19 cellular contexts compared by ENCODE assay signal in the genomic region with DNA sequence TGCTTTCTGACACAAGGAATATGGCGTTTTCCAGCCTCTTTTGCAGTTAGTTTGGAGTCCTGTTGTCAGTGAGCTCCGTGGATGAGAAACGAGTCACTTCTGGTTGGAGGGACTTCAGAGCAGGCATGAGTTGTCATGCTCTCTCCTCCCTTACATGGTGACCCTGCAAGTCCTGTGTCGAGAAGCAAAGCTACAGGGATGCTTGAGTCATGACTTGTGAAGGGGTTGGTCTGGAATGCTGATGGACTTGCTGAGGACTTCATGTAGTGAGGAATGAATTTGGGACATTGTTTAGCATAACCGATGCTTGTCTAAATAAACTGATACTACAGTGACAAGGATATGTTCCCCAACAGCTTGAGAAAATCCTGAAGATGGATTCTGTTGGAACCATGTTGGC.
DNase-seq lines count a peak whose midpoint lies in the region; ATAC-seq, FAIRE-seq and TF ChIP-seq lines count a peak whose summit lies in the region.
"Had no signal": no experiment of that assay in that cellular context is flagged by ENCODE, and none has a peak within 500 bp of the region (broad histone marks: within the 10 kb centered on the region; RNA-seq: fewer than 3 reads in every experiment).

No MANE protein-coding gene starts in this region.

- no peak for TF ChIP-seq EP300 in H1 (IDR thresholded peaks at IDR 0.05; ENCODE audit: borderline replicate concordance in 1 of 2, low read depth in 2 of 2, low read length in 2 of 2)

- H4K5ac ChIP-seq in IMR-90 (ENCODE audit: low read depth, low read length), result no peak overlapping the region
- no peak overlapping the region for H4K5ac ChIP-seq in H1 (ENCODE audit: insufficient read length, low read depth, low read length)

- H2BK5ac ChIP-seq in IMR-90 (ENCODE audit: low read depth, low read length, poor library complexity, severe bottlenecking), result no peak overlapping the region
- no peak overlapping the region for H2BK5ac ChIP-seq in H1 (ENCODE audit: low read depth, low read length)

- no peak overlapping the region for H3K9ac ChIP-seq in IMR-90 (ENCODE audit: low read depth, low read length)
- H3K9ac ChIP-seq in H1 (replicated peaks in 1 of 4; ENCODE audit: extremely low read depth in 1 of 4, low read depth in 3 of 4, low read length in 3 of 4), result no peak overlapping the region
- H3K9ac ChIP-seq: BLaER1 treated with 17β-estradiol and CSF1 and Interleukin-3, amounts not matched to agents 10 nM and 100 nM; GM23248 had no signal

- H4K8ac ChIP-seq in IMR-90 (ENCODE audit: low read depth in 2 of 2, low read length in 2 of 2) (no peak overlapping the region), H1 (ENCODE audit: extremely low read depth, insufficient read depth, low read length) (no peak overlapping the region)

- DNase-seq in IMR-90, result no peak
- DNase-seq in H1 (ENCODE audit: low read depth in 1 of 2, low spot score in 2 of 2), result no peak
- DNase-seq in foreskin keratinocyte, result peak; percentile 2 to 11
- no peak for DNase-seq in urothelium cell line (ENCODE audit: low spot score)
- DNase-seq in NCI-H446 (lab: John Stamatoyannopoulos, UW), result no peak
- no peak for DNase-seq in hepatic stellate cell (ENCODE audit: low spot score)
- DNase-seq in sciatic nerve (ENCODE audit: low spot score), result no peak
- DNase-seq: 8988T; Calu3; CD8-positive, alpha-beta T cell; DMS79 treated with DMSO at 0.1 percent for 48 hours; EL; GM23248; HFFc6 had no signal

- ATAC-seq in IMR-90 (ENCODE audit: low read depth) (no peak), foreskin keratinocyte (no peak), sciatic nerve (no peak)
- ATAC-seq: CD8-positive, alpha-beta T cell; GM12878; HCT116; HepG2 had no signal

- H4K91ac ChIP-seq in IMR-90 (ENCODE audit: insufficient read depth, low read depth, low read length) (no peak overlapping the region), H1 (replicated peaks; ENCODE audit: insufficient read length, low read length) (no peak overlapping the region)

- H3K4me1 ChIP-seq in IMR-90 (ENCODE audit: control insufficient read depth, insufficient read depth, low read length) (no peaks in the 10 kb centered on the region), H1 (replicated peaks in 1 of 4; ENCODE audit: control insufficient read depth in 3 of 4, insufficient read depth in 4 of 4, low read length in 3 of 4) (peaks cover 0 to 3% (median 0%) of the 10 kb centered on the region in 4 experiments; a peak in 1 of 7 replicates), foreskin keratinocyte (no peaks in the 10 kb centered on the region)
- H3K4me1 ChIP-seq: BLaER1 treated with 17β-estradiol and CSF1 and Interleukin-3, amounts not matched to agents 10 nM and 100 nM had no signal

- 0% methylated on average over 1 of the region's 5 CpGs; no CpG with 5 or more reads in 1 of the 2 experiments for WGBS in IMR-90 (ENCODE audit: extremely low coverage in 2 of 2, insufficient read length in 1 of 2), 2 experiments
- WGBS in H1 (ENCODE audit: extremely low coverage in 1 of 2, insufficient coverage in 1 of 2, insufficient read length in 1 of 2, insufficient replicate concordance in 2 of 2, low coverage in 1 of 2, low lambda C conversion rate in 2 of 2, missing lambda C conversion rate in 1 of 2), 2 experiments, result 92% methylated on average over 5 of the region's 5 CpGs; no CpG with 5 or more reads in 1 of the 2 experiments

- H3K79me1 ChIP-seq in IMR-90 (ENCODE audit: low read depth in 1 of 2, low read length in 2 of 2) (no peaks in the 10 kb centered on the region), H1 (ENCODE audit: low read depth, low read length) (no peaks in the 10 kb centered on the region)

- no peak overlapping the region for H3K27ac ChIP-seq in IMR-90 (ENCODE audit: insufficient read depth, low read length)
- no peak overlapping the region for H3K27ac ChIP-seq in H1 (ENCODE audit: low read depth, low read length)
- no peak overlapping the region for H3K27ac ChIP-seq in foreskin keratinocyte
- H3K27ac ChIP-seq: BLaER1 treated with 17β-estradiol and CSF1 and Interleukin-3, amounts not matched to agents 10 nM and 100 nM; GM23248 had no signal

- no peak for TF ChIP-seq POLR2A in IMR-90 (IDR thresholded peaks at IDR 0.05; ENCODE audit: low read depth, low read length)
- no peak for TF ChIP-seq POLR2A in H1 (IDR thresholded peaks at IDR 0.05; ENCODE audit: control extremely low read depth in 1 of 2, low read depth in 2 of 2, low read length in 2 of 2)

- in situ Hi-C loops in IMR-90 (cut with MboI; ENCODE audit: low sequenced_read_pairs), result no loop called here

- H2BK120ac ChIP-seq in IMR-90 (ENCODE audit: low read depth, low read length) (no peak overlapping the region), H1 (replicated peaks; ENCODE audit: low read depth, low read length) (no peak overlapping the region)

- no peak overlapping the region for H2BK12ac ChIP-seq in H1 (ENCODE audit: low read depth, low read length)

- H3K56ac ChIP-seq in IMR-90 (ENCODE audit: extremely low read depth, insufficient read depth, low read length) (no peak overlapping the region), H1 (replicated peaks; ENCODE audit: insufficient read length, low read depth, low read length) (no peak overlapping the region)

- no peaks in the 10 kb centered on the region for H3K79me2 ChIP-seq in H1 (ENCODE audit: control insufficient read depth in 1 of 2, insufficient read depth in 2 of 2, low read length in 2 of 2)

- TF ChIP-seq CTCF in IMR-90 (conservative IDR thresholded peaks at IDR 0.05; ENCODE audit: low read depth, low read length) (no peak), H1 (IDR thresholded peaks at IDR 0.05; ENCODE audit: control extremely low read depth in 1 of 3, insufficient read depth in 1 of 3, low read depth in 1 of 3, low read length in 3 of 3) (no peak), foreskin keratinocyte (conservative IDR thresholded peaks at IDR 0.05) (no peak)

- no peaks in the 10 kb centered on the region for H4K20me1 ChIP-seq in IMR-90 (ENCODE audit: insufficient read depth, low read length)
- H4K20me1 ChIP-seq in H1 (replicated peaks in 1 of 2; ENCODE audit: control insufficient read depth in 1 of 2, insufficient read depth in 2 of 2, low read length in 2 of 2), result no peaks in the 10 kb centered on the region
- H4K20me1 ChIP-seq: BLaER1 treated with 17β-estradiol and CSF1 and Interleukin-3, amounts not matched to agents 10 nM and 100 nM had no signal

- H3K18ac ChIP-seq in IMR-90 (ENCODE audit: low read depth, low read length) (no peak overlapping the region), H1 (ENCODE audit: extremely low read depth, low read length) (no peak overlapping the region)

- H3K27me3 ChIP-seq in IMR-90 (ENCODE audit: control insufficient read depth, insufficient read depth, low read length) (no peaks in the 10 kb centered on the region), H1 (replicated peaks in 1 of 4; ENCODE audit: control insufficient read depth in 3 of 4, extremely low read depth in 1 of 4, insufficient read depth in 3 of 4, low read length in 3 of 4) (no peaks in the 10 kb centered on the region), foreskin keratinocyte (peaks cover 21% of the 10 kb centered on the region)
- H3K27me3 ChIP-seq: BLaER1 treated with 17β-estradiol and CSF1 and Interleukin-3, amounts not matched to agents 10 nM and 100 nM had no signal

- peak overlapping the region; percentile 13 for H2AK9ac ChIP-seq in IMR-90 (replicated peaks; ENCODE audit: low read depth, low read length, poor library complexity)

- H2AFZ ChIP-seq in IMR-90 (replicated peaks; ENCODE audit: low read length, poor library complexity), result no peak overlapping the region
- peak overlapping the region; percentile 12; the same call in 1 of the 2 replicates for H2AFZ ChIP-seq in H1 (ENCODE audit: low read length)
- H2AFZ ChIP-seq: GM23248 had no signal

- H3K4ac ChIP-seq in IMR-90 (ENCODE audit: low read depth, low read length) (no peak overlapping the region), H1 (replicated peaks; ENCODE audit: insufficient read length, low read depth, low read length) (no peak overlapping the region)

- no TSS peak for BruUV-seq in IMR-90 (replicated peaks; lab: Mats Ljungman, UMichigan)

- H2BK20ac ChIP-seq in IMR-90 (ENCODE audit: low read depth, low read length) (no peak overlapping the region), H1 (ENCODE audit: low read length) (no peak overlapping the region)

- H3K23me2 ChIP-seq in H1 (ENCODE audit: low read depth, low read length), result no peaks in the 10 kb centered on the region

- H3K36me3 ChIP-seq in IMR-90 (ENCODE audit: control insufficient read depth, insufficient read depth, low read length), result no peaks in the 10 kb centered on the region
- H3K36me3 ChIP-seq in H1 (ENCODE audit: control insufficient read depth in 2 of 4, insufficient read depth in 4 of 4, low read length in 3 of 4), result no peaks in the 10 kb centered on the region
- H3K36me3 ChIP-seq: BLaER1 treated with 17β-estradiol and CSF1 and Interleukin-3, amounts not matched to agents 10 nM and 100 nM had no signal

- intact Hi-C loops in IMR-90 (cut with micrococcal nuclease) (no loop called here), sciatic nerve (cut with DNase I) (no loop called here)

- no peak for TF ChIP-seq RAD21 in IMR-90 (IDR thresholded peaks at IDR 0.05; ENCODE audit: low read length)
- TF ChIP-seq RAD21 in H1 (IDR thresholded peaks at IDR 0.05 in 1 of 2, conservative IDR thresholded peaks at IDR 0.05 in 1 of 2; ENCODE audit: low read depth in 2 of 2, low read length in 2 of 2), result no peak

- FAIRE-seq in H1 (lab: Jason Lieb, UNC) (no peak), urothelium cell line (lab: Jason Lieb, UNC) (peak; percentile 75)
- FAIRE-seq: GM12878, H54, HepG2 had no signal

- CTCF ChIA-PET in IMR-90 (lab: Yijun Ruan, JAX) (interaction anchor here (1.1 to 1.2 kb wide), 2 partner anchors 9 to 177 kb away, joined by 3 read pairs; no protein-coding TSS in a partner anchor), H1 (lab: Charles Lee; ENCODE audit: partially characterized antibody) (interaction anchor here (1.0 to 1.6 kb wide), 5 partner anchors 15 to 211 kb away, joined by 3 to 5 read pairs (median 4); no protein-coding TSS in a partner anchor)

- H3K4me3 ChIP-seq in IMR-90 (ENCODE audit: insufficient read depth, low read depth, low read length), result no peak overlapping the region
- no peak overlapping the region for H3K4me3 ChIP-seq in H1 (ENCODE audit: extremely low read depth in 1 of 4, insufficient read depth in 2 of 4, low read depth in 3 of 4, low read length in 4 of 4)
- H3K4me3 ChIP-seq: BLaER1 treated with 17β-estradiol and CSF1 and Interleukin-3, amounts not matched to agents 10 nM and 100 nM; GM12878; GM23248 had no signal

- no peak overlapping the region for H2AK5ac ChIP-seq in IMR-90 (ENCODE audit: low read depth, low read length)
- H2AK5ac ChIP-seq in H1 (ENCODE audit: low read depth, low read length), result no peak overlapping the region

- H3K14ac ChIP-seq in IMR-90 (replicated peaks; ENCODE audit: low read depth, low read length), result no peak overlapping the region
- no peak overlapping the region for H3K14ac ChIP-seq in H1 (ENCODE audit: insufficient read length)

- no peaks in the 10 kb centered on the region for H3K9me1 ChIP-seq in IMR-90 (ENCODE audit: insufficient read depth, low read length)

- H3K9me3 ChIP-seq in IMR-90 (ENCODE audit: control insufficient read depth, insufficient read depth, low read length), result no peaks in the 10 kb centered on the region
- no peaks in the 10 kb centered on the region for H3K9me3 ChIP-seq in H1 (ENCODE audit: insufficient read depth in 2 of 2, low read depth in 1 of 2, low read length in 1 of 2)

- dilution Hi-C loops in IMR-90 (cut with HindIII; ENCODE audit: low sequenced_read_pairs, unreplicated experiment), result no loop called here

- POLR2A ChIA-PET in IMR-90 (lab: Charles Lee; ENCODE audit: unreplicated experiment) (no interaction called here), H1 (lab: Charles Lee; ENCODE audit: partially characterized antibody) (no interaction called here)

- H2BK15ac ChIP-seq in IMR-90 (ENCODE audit: low read depth, low read length), result no peak overlapping the region
- no peak overlapping the region for H2BK15ac ChIP-seq in H1 (ENCODE audit: low read length)

- no peak overlapping the region for H3K23ac ChIP-seq in IMR-90 (ENCODE audit: low read depth, low read length)
- H3K23ac ChIP-seq in H1 (ENCODE audit: insufficient read length), result no peak overlapping the region

- no peak overlapping the region for H3K4me2 ChIP-seq in IMR-90 (ENCODE audit: low read depth, low read length)
- H3K4me2 ChIP-seq in H1 (ENCODE audit: insufficient read depth in 1 of 2, low read depth in 2 of 2, low read length in 2 of 2), result no peak overlapping the region
- H3K4me2 ChIP-seq: BLaER1 treated with 17β-estradiol and CSF1 and Interleukin-3, amounts not matched to agents 10 nM and 100 nM had no signal

Comparison
In these comparisons a context has a peak if more than half of its experiments do, and no peak if none do; other contexts are left out.
1. DNase-seq: peak in foreskin keratinocyte (2 of 2); none in IMR-90 (single experiment), H1 (0 of 2), urothelium cell line (single experiment), NCI-H446 (0 of 2), hepatic stellate cell (single experiment) and sciatic nerve (single experiment).